8 cellular contexts compared by ENCODE assay signal in genomic region chrX:53421772-53422090, GRCh38. TPM values are rescaled to one million over a fixed set of nuclear protein-coding genes. Genes with fewer than 3 reads are reported as not detected.
DNase-seq lines count a peak whose midpoint lies in the region; ATAC-seq and TF ChIP-seq lines count a peak whose summit lies in the region.

No MANE protein-coding gene starts in this region.

- DNase-seq in activated naive CD4-positive, alpha-beta T cell treated with anti-CD3 and anti-CD28 coated beads for 36 hours, result no peak
- no peak for DNase-seq in activated naive CD4-positive, alpha-beta T cell treated with anti-CD3 and anti-CD28 coated beads, Interleukin-2, amount 50 U/mL, for 16 hours
- DNase-seq in foreskin keratinocyte (no peak), cerebellar nuclear complex (lab: John Stamatoyannopoulos, UW) (no peak), superior temporal gyrus (ENCODE audit: extremely low spot score) (no peak)

- H3K27ac Mint-ChIP-seq in activated naive CD4-positive, alpha-beta T cell treated with anti-CD3 and anti-CD28 coated beads for 36 hours, result peak overlapping the region; percentile 97

- no peaks in the 10 kb centered on the region for H3K9me3 Mint-ChIP-seq in activated naive CD4-positive, alpha-beta T cell treated with anti-CD3 and anti-CD28 coated beads for 36 hours

- H3K36me3 ChIP-seq in skeletal muscle satellite cell (ENCODE audit: insufficient read depth, low read length), result no peaks in the 10 kb centered on the region

- H3K27ac ChIP-seq in VCaP, result peak overlapping the region; percentile 63
- H3K27ac ChIP-seq in foreskin keratinocyte, result peak overlapping the region; percentile 85

- H3K9me3 ChIP-seq in skeletal muscle satellite cell (replicated peaks; ENCODE audit: low read length), result no peaks in the 10 kb centered on the region

- no peaks in the 10 kb centered on the region for H3K27me3 ChIP-seq in foreskin keratinocyte
- H3K27me3 ChIP-seq in skeletal muscle satellite cell (ENCODE audit: control insufficient read depth, insufficient read depth, low read length), result no peaks in the 10 kb centered on the region

- peak overlapping the region; percentile 88 for H3K4me3 Mint-ChIP-seq in activated naive CD4-positive, alpha-beta T cell treated with anti-CD3 and anti-CD28 coated beads for 36 hours

- peaks cover 17% of the 10 kb centered on the region for H3K36me3 Mint-ChIP-seq in activated naive CD4-positive, alpha-beta T cell treated with anti-CD3 and anti-CD28 coated beads for 36 hours (ENCODE audit: low read depth)

- CTCF ChIA-PET in activated naive CD4-positive, alpha-beta T cell treated with anti-CD3 and anti-CD28 coated beads for 36 hours (lab: Charles Lee), result interaction anchor here (2.2 kb wide), 2 partner anchors 14 to 104 kb away, joined by 6 to 7 read pairs; no protein-coding TSS in a partner anchor

- peak overlapping the region; percentile 89 for H3K4me2 ChIP-seq in skeletal muscle satellite cell (ENCODE audit: low read length)

- H3K4me1 ChIP-seq in foreskin keratinocyte (no peaks in the 10 kb centered on the region), skeletal muscle satellite cell (ENCODE audit: control insufficient read depth, insufficient read depth, low read length) (peaks cover 18% of the 10 kb centered on the region)

- no peaks in the 10 kb centered on the region for H3K27me3 Mint-ChIP-seq in activated naive CD4-positive, alpha-beta T cell treated with anti-CD3 and anti-CD28 coated beads for 36 hours (ENCODE audit: low read depth)

- TF ChIP-seq CTCF in VCaP (conservative IDR thresholded peaks at IDR 0.05), result no peak
- TF ChIP-seq CTCF in foreskin keratinocyte (conservative IDR thresholded peaks at IDR 0.05), result no peak

- intact Hi-C loops in activated naive CD4-positive, alpha-beta T cell treated with anti-CD3 and anti-CD28 coated beads for 36 hours (cut with micrococcal nuclease), result loop anchor here (1.0 to 5.0 kb wide), 8 partner anchors 13 to 1739 kb away; partner anchors contain the start of genes HSD17B10, KANTR, KDM5C and PHF8

- H3K9ac ChIP-seq in skeletal muscle satellite cell (ENCODE audit: low read depth, low read length), result peak overlapping the region; percentile 96

- H3K4me1 Mint-ChIP-seq in activated naive CD4-positive, alpha-beta T cell treated with anti-CD3 and anti-CD28 coated beads for 36 hours (ENCODE audit: low read depth), result peaks cover 30% of the 10 kb centered on the region

- ATAC-seq in HG03095 (IDR thresholded peaks at IDR 0.05; ENCODE audit: unreplicated experiment) (peak; percentile 8), foreskin keratinocyte (peak; percentile 16)

- H3K4me3 ChIP-seq in skeletal muscle satellite cell (ENCODE audit: low read length), result peak overlapping the region; percentile 97

RNA-seq across cellular contexts. Expression of gene SMC1A, which starts 0.7 kb away (rescaled TPM):
- total RNA-seq in activated naive CD4-positive, alpha-beta T cell treated with anti-CD3 and anti-CD28 coated beads for 36 hours, result 100 to 1,000 TPM; 169 to 170 TPM
- total RNA-seq in foreskin keratinocyte, result 53.8 and 69.8 TPM in 2 replicates
- polyA plus RNA-seq in foreskin keratinocyte, result 8.5 and 11.4 TPM in 2 replicates
- total RNA-seq in skeletal muscle satellite cell (2012; rRNA removed), result 14.9 and 18.0 TPM in 2 replicates

RNA-seq across cellular contexts. Expression of gene RIBC1, which starts 0.9 kb away (rescaled TPM):
- total RNA-seq in activated naive CD4-positive, alpha-beta T cell treated with anti-CD3 and anti-CD28 coated beads for 36 hours, result under 1 TPM; 0.48 to 0.67 TPM
- 0.35 and 0.58 TPM in 2 replicates for total RNA-seq in foreskin keratinocyte
- polyA plus RNA-seq in foreskin keratinocyte, result 0.56 and 0.61 TPM in 2 replicates
- 0.44 TPM in 1 of 2 replicates, not detected in the other for total RNA-seq in skeletal muscle satellite cell (2012; rRNA removed)

RNA-seq across cellular contexts. Expression of gene HSD17B10, which starts 12.4 kb away (rescaled TPM):
- 10 to 100 TPM; 69.2 to 75.2 TPM for total RNA-seq in activated naive CD4-positive, alpha-beta T cell treated with anti-CD3 and anti-CD28 coated beads for 36 hours
- 111 and 113 TPM in 2 replicates for total RNA-seq in foreskin keratinocyte
- polyA plus RNA-seq in foreskin keratinocyte, result 161 and 172 TPM in 2 replicates
- total RNA-seq in skeletal muscle satellite cell (2012; rRNA removed), result 69.0 and 84.7 TPM in 2 replicates
